In the genomic region with DNA sequence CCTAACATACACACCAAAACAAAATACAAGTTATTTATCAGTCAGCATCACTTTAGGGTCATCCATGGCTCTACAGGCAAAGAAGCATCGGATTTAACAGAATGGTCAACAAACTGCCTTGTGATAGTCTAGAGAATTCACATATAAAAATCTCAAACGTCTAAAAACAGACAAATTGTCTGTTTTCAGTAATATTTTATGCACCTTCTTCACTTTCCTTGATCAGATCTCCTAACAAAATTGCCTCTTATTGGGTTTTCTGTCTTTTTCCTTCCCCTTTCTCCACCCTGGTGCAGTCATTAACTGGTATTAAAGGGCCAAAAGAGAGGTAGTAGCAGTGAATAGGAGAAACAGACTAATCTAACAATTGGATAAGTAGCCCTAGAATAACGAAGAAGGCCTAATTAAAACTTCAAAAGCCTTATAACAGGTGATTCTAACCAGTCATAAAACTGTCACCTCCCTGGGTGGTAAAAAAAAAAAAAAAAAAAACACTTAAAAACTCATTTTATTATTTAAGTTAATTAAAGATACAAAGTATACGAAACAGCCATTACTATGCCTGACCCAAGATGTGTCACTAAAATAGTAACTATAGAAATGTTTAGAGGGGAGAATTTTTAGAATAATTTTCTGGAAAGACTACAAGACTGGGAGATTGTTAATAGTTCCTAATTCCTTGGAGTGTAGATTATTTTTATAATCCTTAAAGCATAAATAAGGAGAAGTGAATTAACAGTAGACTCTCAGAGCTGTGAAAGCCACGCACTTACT, we compare ENCODE assay signal across 8 cellular contexts. TPM values are rescaled to one million over a fixed set of nuclear protein-coding genes. Genes with fewer than 3 reads are reported as not detected.
A peak's percentile ranks its signal among the peaks of the same experiment; 100 is the strongest.
DNase-seq lines count a peak whose midpoint lies in the region; ATAC-seq and TF ChIP-seq lines count a peak whose summit lies in the region.

No MANE protein-coding gene starts in this region.

- POLR2A ChIA-PET in activated CD8-positive, alpha-beta T cell treated with anti-CD3 and anti-CD28 coated beads for 36 hours (lab: Charles Lee), result interaction anchor here (0.8 kb wide), 1 partner anchor 26 kb away, joined by 3 read pairs; no protein-coding TSS in a partner anchor

- no peaks in the 10 kb centered on the region for H3K36me3 Mint-ChIP-seq in T-helper 2 cell treated with Interferon-gamma antibody and Interleukin-4, amounts not matched to agents 5 μg/mL and 100 μg/mL, for 36 hours (ENCODE audit: low read depth)
- H3K36me3 Mint-ChIP-seq in activated CD8-positive, alpha-beta T cell treated with anti-CD3 and anti-CD28 coated beads for 36 hours (ENCODE audit: low read depth), result peaks cover 2% of the 10 kb centered on the region

- H3K4me1 Mint-ChIP-seq in T-helper 2 cell treated with Interferon-gamma antibody and Interleukin-4, amounts not matched to agents 5 μg/mL and 100 μg/mL, for 36 hours (ENCODE audit: low read depth), result peaks cover 20% of the 10 kb centered on the region
- peaks cover 20% of the 10 kb centered on the region for H3K4me1 Mint-ChIP-seq in activated CD8-positive, alpha-beta T cell treated with anti-CD3 and anti-CD28 coated beads for 36 hours (ENCODE audit: low read depth)
- H3K4me1 Mint-ChIP-seq in stimulated activated naive CD8-positive, alpha-beta T cell treated with anti-CD3 and anti-CD28 coated beads, Interleukin-15, amount 100 ng/mL, for 72 hours, result peaks cover 21% of the 10 kb centered on the region

- no peak overlapping the region for H3K27ac Mint-ChIP-seq in T-helper 2 cell treated with Interferon-gamma antibody and Interleukin-4, amounts not matched to agents 5 μg/mL and 100 μg/mL, for 36 hours
- H3K27ac Mint-ChIP-seq in activated CD8-positive, alpha-beta T cell treated with anti-CD3 and anti-CD28 coated beads for 36 hours, result no peak overlapping the region
- no peak overlapping the region for H3K27ac Mint-ChIP-seq in stimulated activated naive CD8-positive, alpha-beta T cell treated with anti-CD3 and anti-CD28 coated beads, Interleukin-15, amount 100 ng/mL, for 72 hours

- H3K9me3 Mint-ChIP-seq in T-helper 2 cell treated with Interferon-gamma antibody and Interleukin-4, amounts not matched to agents 5 μg/mL and 100 μg/mL, for 36 hours, result no peaks in the 10 kb centered on the region
- H3K9me3 Mint-ChIP-seq in activated CD8-positive, alpha-beta T cell treated with anti-CD3 and anti-CD28 coated beads for 36 hours, result no peaks in the 10 kb centered on the region
- H3K9me3 Mint-ChIP-seq in stimulated activated naive CD8-positive, alpha-beta T cell treated with anti-CD3 and anti-CD28 coated beads, Interleukin-15, amount 100 ng/mL, for 72 hours, result no peaks in the 10 kb centered on the region

- H3K9ac ChIP-seq in iPS-20b (ENCODE audit: low read depth, low read length), result peak overlapping the region; percentile 75; the same call in 1 of the 2 replicates

- no peak overlapping the region for H3K27ac ChIP-seq in iPS-20b (ENCODE audit: low read length)

- no peak for TF ChIP-seq CTCF in activated CD8-positive, alpha-beta T cell treated with anti-CD3 and anti-CD28 coated beads for 36 hours (IDR thresholded peaks at IDR 0.05)

- CTCF ChIA-PET in activated CD8-positive, alpha-beta T cell treated with anti-CD3 and anti-CD28 coated beads for 36 hours (lab: Charles Lee), result no interaction called here

- H3K4me3 ChIP-seq in iPS-20b (ENCODE audit: low read length), result peak overlapping the region; percentile 90

- H3K36me3 ChIP-seq in iPS-20b (ENCODE audit: insufficient read depth, low read depth, low read length), result no peaks in the 10 kb centered on the region

- intact Hi-C loops in activated CD8-positive, alpha-beta T cell treated with anti-CD3 and anti-CD28 coated beads for 36 hours (cut with micrococcal nuclease), result loop anchor here (10.0 kb wide), 1 partner anchor 127 kb away; no protein-coding TSS in a partner anchor

- DNase-seq in T-helper 2 cell treated with Interferon-gamma antibody and Interleukin-4, amounts not matched to agents 5 μg/mL and 100 μg/mL, for 36 hours (ENCODE audit: low spot score), result no peak
- DNase-seq in T-helper 2 cell, result no peak
- no peak for DNase-seq in activated CD8-positive, alpha-beta T cell treated with anti-CD3 and anti-CD28 coated beads for 36 hours
- DNase-seq in stimulated activated naive CD8-positive, alpha-beta T cell treated with anti-CD3 and anti-CD28 coated beads, Interleukin-15, amount 100 ng/mL, for 72 hours, result no peak
- no peak for DNase-seq in NCI-H146 treated with DMSO at 0.1 percent for 48 hours (lab: John Stamatoyannopoulos, UW; ENCODE audit: unreplicated experiment)

- H3K27me3 Mint-ChIP-seq in T-helper 2 cell treated with Interferon-gamma antibody and Interleukin-4, amounts not matched to agents 5 μg/mL and 100 μg/mL, for 36 hours (ENCODE audit: low read depth), result peaks cover 7% of the 10 kb centered on the region
- H3K27me3 Mint-ChIP-seq in activated CD8-positive, alpha-beta T cell treated with anti-CD3 and anti-CD28 coated beads for 36 hours, result peaks cover 4% of the 10 kb centered on the region
- H3K27me3 Mint-ChIP-seq in stimulated activated naive CD8-positive, alpha-beta T cell treated with anti-CD3 and anti-CD28 coated beads, Interleukin-15, amount 100 ng/mL, for 72 hours, result peaks cover 8% of the 10 kb centered on the region

- H3K27me3 ChIP-seq in iPS-20b (ENCODE audit: insufficient read depth, low read length), result peaks cover 8% of the 10 kb centered on the region; the same call in 1 of the 2 replicates

- H3K4me3 Mint-ChIP-seq in T-helper 2 cell treated with Interferon-gamma antibody and Interleukin-4, amounts not matched to agents 5 μg/mL and 100 μg/mL, for 36 hours, result peak overlapping the region; percentile 86
- peak overlapping the region; percentile 89 for H3K4me3 Mint-ChIP-seq in activated CD8-positive, alpha-beta T cell treated with anti-CD3 and anti-CD28 coated beads for 36 hours
- H3K4me3 Mint-ChIP-seq in stimulated activated naive CD8-positive, alpha-beta T cell treated with anti-CD3 and anti-CD28 coated beads, Interleukin-15, amount 100 ng/mL, for 72 hours, result peak overlapping the region; percentile 90 to 94

- no peak for ATAC-seq in activated CD8-positive, alpha-beta T cell treated with anti-CD3 and anti-CD28 coated beads for 36 hours
- no peak for ATAC-seq in stimulated activated naive CD8-positive, alpha-beta T cell treated with anti-CD3 and anti-CD28 coated beads, Interleukin-15, amount 100 ng/mL, for 72 hours
- no peak for ATAC-seq in HG02610 (IDR thresholded peaks at IDR 0.05; ENCODE audit: unreplicated experiment)
- no peak for ATAC-seq in HG02885 (IDR thresholded peaks at IDR 0.05; ENCODE audit: poor library complexity, unreplicated experiment)

- H3K4me1 ChIP-seq in iPS-20b (ENCODE audit: insufficient read depth, low read length), result peaks cover 22% of the 10 kb centered on the region; the same call in 1 of the 2 replicates

- no peaks in the 10 kb centered on the region for H3K9me3 ChIP-seq in iPS-20b (ENCODE audit: insufficient read depth, low read depth, low read length)

RNA-seq across cellular contexts. Expression of a gene that starts 1.5 kb away (rescaled TPM):
- total RNA-seq in activated CD8-positive, alpha-beta T cell treated with anti-CD3 and anti-CD28 coated beads for 36 hours, result 10 to 100 TPM; 18.0 to 20.0 TPM
